In the genomic region with DNA sequence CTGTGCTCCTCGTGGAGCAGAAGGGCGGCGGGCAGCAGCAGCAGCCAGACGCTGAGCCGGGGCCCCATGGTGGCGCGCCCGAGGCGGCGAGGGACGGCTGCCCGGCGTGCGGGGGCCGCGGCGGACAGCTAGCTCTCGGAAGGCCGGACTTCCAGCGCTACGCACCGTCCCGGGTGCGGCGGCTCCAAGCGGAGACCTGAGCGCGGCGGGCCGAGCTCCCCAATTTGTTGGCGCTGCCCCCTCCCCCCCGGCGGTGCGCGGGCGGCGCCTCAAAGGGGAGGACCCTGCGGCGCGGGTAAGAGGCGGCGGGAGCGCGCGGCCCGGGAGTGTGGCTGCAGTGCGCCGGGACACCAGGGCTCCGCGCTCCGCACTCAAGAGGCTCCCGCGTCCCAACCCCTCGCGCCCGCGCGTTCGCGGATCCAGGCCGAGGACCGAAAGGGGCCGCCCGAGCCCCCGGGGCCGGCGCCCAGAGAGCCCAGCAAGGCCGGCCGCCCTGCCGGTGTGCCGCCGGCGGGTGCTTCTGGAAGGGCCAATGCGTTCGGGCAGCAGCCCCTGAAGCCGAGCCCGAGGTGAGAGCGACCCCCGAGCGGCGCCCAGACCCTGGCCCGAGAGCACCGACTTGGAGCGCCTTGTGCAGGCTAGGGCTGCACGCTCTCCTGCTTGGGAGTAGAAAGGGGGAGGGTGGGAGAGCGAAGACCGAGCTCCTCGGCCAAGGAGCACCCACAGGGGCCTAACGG, we compare ENCODE assay signal across 7 cellular contexts. TPM values are rescaled to one million over a fixed set of nuclear protein-coding genes. Genes with fewer than 3 reads are reported as not detected.
DNase-seq lines count a peak whose midpoint lies in the region; ATAC-seq and TF ChIP-seq lines count a peak whose summit lies in the region.

A gene (minus strand): TSS at position 198 of the 737 bp plus-strand sequence. CDS start 130 bp downstream, at position 68.
A gene (plus strand): TSS at position 325 of the 737 bp plus-strand sequence. CDS start 620 bp downstream, outside the sequence.

- no peaks in the 10 kb centered on the region for H3K4me1 ChIP-seq in effector memory CD4-positive, alpha-beta T cell (ENCODE audit: control insufficient read depth, insufficient read depth, low read length, poor library complexity, severe bottlenecking)

- H3K9me3 ChIP-seq in effector memory CD4-positive, alpha-beta T cell (ENCODE audit: control insufficient read depth, low read length): no peaks in the 10 kb centered on the region

- ATAC-seq in HG02642 (IDR thresholded peaks at IDR 0.05; ENCODE audit: poor library complexity, unreplicated experiment): no peak

- no peaks in the 10 kb centered on the region for H3K36me3 ChIP-seq in effector memory CD4-positive, alpha-beta T cell (ENCODE audit: control insufficient read depth, insufficient read depth, low read length)

- H3K27ac ChIP-seq in temporal lobe (ENCODE audit: low read depth, low read length): no peak within 1 kb of the TSS
- H3K27ac ChIP-seq in effector memory CD4-positive, alpha-beta T cell (ENCODE audit: insufficient read depth, low read length, poor library complexity, severe bottlenecking): no peak within 1 kb of the TSS

- H3K4me3 ChIP-seq in cardiac fibroblast (replicated peaks in 1 of 2; ENCODE audit: low read depth in 2 of 2, low read length in 2 of 2): peak within 1 kb of the TSS; percentile 75 to 88
- no peak within 1 kb of the TSS for H3K4me3 ChIP-seq in effector memory CD4-positive, alpha-beta T cell (ENCODE audit: insufficient read depth, low read depth, low read length, poor library complexity, severe bottlenecking)

- no peaks in the 10 kb centered on the region for H3K27me3 ChIP-seq in effector memory CD4-positive, alpha-beta T cell (replicated peaks; ENCODE audit: control insufficient read depth, insufficient read depth, low read length, poor library complexity, severe bottlenecking)

- TF ChIP-seq CTCF in cardiac fibroblast (IDR thresholded peaks at IDR 0.05; ENCODE audit: low read depth, low read length): no peak

- peak; percentile 75 for DNase-seq in M059J (ENCODE audit: low read depth)
- DNase-seq in cardiac fibroblast (ENCODE audit: low read depth in 2 of 2): peak; percentile 77 to 91
- peak; percentile 88 for DNase-seq in kidney tubule cell (ENCODE audit: low spot score)
- DNase-seq in effector memory CD4-positive, alpha-beta T cell: no peak
- DNase-seq in NOMO-1 treated with dmso at 0.1 percent for 144 hours (lab: John Stamatoyannopoulos, UW; ENCODE audit: unreplicated experiment): no peak

RNA-seq across cellular contexts. Expression of the first gene that starts in this region (rescaled TPM):
- total RNA-seq in M059J (2014; rRNA removed; shearing (Covaris generic)): 59.5 and 99.9 TPM in 2 replicates
- 64.4 TPM for total RNA-seq in temporal lobe

RNA-seq across cellular contexts. Expression of the second gene that starts in this region (rescaled TPM):
- total RNA-seq in M059J (2014; rRNA removed; shearing (Covaris generic)): 110 and 205 TPM in 2 replicates
- total RNA-seq in temporal lobe: 54.8 TPM

Comparison
In these comparisons a context has a peak if more than half of its experiments do, and no peak if none do; other contexts are left out.
1. DNase-seq: peak in M059J (single experiment), cardiac fibroblast (2 of 2) and kidney tubule cell (single experiment); none in effector memory CD4-positive, alpha-beta T cell (0 of 3) and NOMO-1 treated with dmso at 0.1 percent for 144 hours (single experiment).